ENCODE assay signal across 23 cellular contexts in genomic region chr18:22278798-22279197, GRCh38.
"Had no signal": no experiment of that assay in that cellular context is flagged by ENCODE, and none has a peak within 500 bp of the region (broad histone marks: within the 10 kb centered on the region; RNA-seq: fewer than 3 reads in every experiment).

No MANE protein-coding gene starts in this region.

- H3K4me1 Mint-ChIP-seq: activated CD4-positive, alpha-beta T cell treated with anti-CD3 and anti-CD28 coated beads, Interleukin-2, amount 10 ng/mL, durations not matched to agents 24 days and 14 days; T-helper 17 cell; WTC11 had no signal

- H3K27me3 Mint-ChIP-seq: activated CD4-positive, alpha-beta memory T cell treated with anti-CD3 and anti-CD28 coated beads for 36 hours; activated CD4-positive, alpha-beta T cell treated with anti-CD3 and anti-CD28 coated beads, Interleukin-2, amount 10 ng/mL, durations not matched to agents 24 days and 14 days; T-helper 17 cell had no signal

- H3K4me3 ChIP-seq: ascending aorta, body of pancreas, Peyer's patch had no signal

- H3K9me3 ChIP-seq: ascending aorta, body of pancreas, Peyer's patch had no signal

- ATAC-seq: activated T-cell treated with anti-CD3 and anti-CD28 coated beads, Interleukin-2, amount 50 U/mL, for 4 hours; body of pancreas; T-helper 17 cell; WTC11 had no signal

- H3K36me3 Mint-ChIP-seq: activated CD4-positive, alpha-beta memory T cell treated with anti-CD3 and anti-CD28 coated beads for 36 hours; WTC11 had no signal

- H3K4me3 Mint-ChIP-seq: activated CD4-positive, alpha-beta memory T cell treated with anti-CD3 and anti-CD28 coated beads for 36 hours; activated CD4-positive, alpha-beta T cell treated with anti-CD3 and anti-CD28 coated beads, Interleukin-2, amount 10 ng/mL, durations not matched to agents 24 days and 14 days; activated T-cell treated with anti-CD3 and anti-CD28 coated beads, Interleukin-2, amount 50 U/mL, for 4 hours; T-helper 17 cell; WTC11 had no signal

- H3K27ac Mint-ChIP-seq: activated CD4-positive, alpha-beta memory T cell treated with anti-CD3 and anti-CD28 coated beads for 36 hours; activated CD4-positive, alpha-beta T cell treated with anti-CD3 and anti-CD28 coated beads, Interleukin-2, amount 10 ng/mL, durations not matched to agents 24 days and 14 days; T-helper 17 cell; WTC11 had no signal

- DNase-seq: activated CD4-positive, alpha-beta memory T cell treated with anti-CD3 and anti-CD28 coated beads for 36 hours; activated CD4-positive, alpha-beta T cell treated with anti-CD3 and anti-CD28 coated beads for 1 hour; activated CD4-positive, alpha-beta T cell treated with anti-CD3 and anti-CD28 coated beads, Interleukin-2, amount 10 ng/mL, durations not matched to agents 24 days and 14 days; activated CD8-positive, alpha-beta memory T cell treated with anti-CD3 and anti-CD28 coated beads for 24 hours; activated naive CD4-positive, alpha-beta T cell treated with anti-CD3 and anti-CD28 coated beads, Interleukin-2, amount 50 U/mL, for 16 hours; activated T-cell treated with anti-CD3 and anti-CD28 coated beads, Interleukin-2, amount 50 U/mL, for 4 hours; amniotic stem cell; body of pancreas; Karpas-422; MM.1S; NCI-H1105; NCI-H1436; NCI-H1694 treated with DMSO at 0.1 percent for 48 hours; NCI-H2029 treated with DMSO at 0.1 percent for 48 hours; NCI-H510A treated with DMSO at 0.1 percent for 48 hours; NCI-H69; Peyer's patch; SHP77 treated with DMSO at 0.1 percent for 48 hours; T-helper 17 cell; T-helper 9 cell had no signal

- H3K27ac ChIP-seq: ascending aorta, body of pancreas, Peyer's patch, RWPE1 had no signal

- H3K27me3 ChIP-seq: ascending aorta, body of pancreas, Peyer's patch had no signal

- H3K4me1 ChIP-seq: body of pancreas had no signal

- H3K36me3 ChIP-seq: ascending aorta, Peyer's patch had no signal

- H3K9me3 Mint-ChIP-seq: activated CD4-positive, alpha-beta memory T cell treated with anti-CD3 and anti-CD28 coated beads for 36 hours; activated CD4-positive, alpha-beta T cell treated with anti-CD3 and anti-CD28 coated beads, Interleukin-2, amount 10 ng/mL, durations not matched to agents 24 days and 14 days had no signal
